9 cellular contexts compared by ENCODE assay signal in the genomic region with DNA sequence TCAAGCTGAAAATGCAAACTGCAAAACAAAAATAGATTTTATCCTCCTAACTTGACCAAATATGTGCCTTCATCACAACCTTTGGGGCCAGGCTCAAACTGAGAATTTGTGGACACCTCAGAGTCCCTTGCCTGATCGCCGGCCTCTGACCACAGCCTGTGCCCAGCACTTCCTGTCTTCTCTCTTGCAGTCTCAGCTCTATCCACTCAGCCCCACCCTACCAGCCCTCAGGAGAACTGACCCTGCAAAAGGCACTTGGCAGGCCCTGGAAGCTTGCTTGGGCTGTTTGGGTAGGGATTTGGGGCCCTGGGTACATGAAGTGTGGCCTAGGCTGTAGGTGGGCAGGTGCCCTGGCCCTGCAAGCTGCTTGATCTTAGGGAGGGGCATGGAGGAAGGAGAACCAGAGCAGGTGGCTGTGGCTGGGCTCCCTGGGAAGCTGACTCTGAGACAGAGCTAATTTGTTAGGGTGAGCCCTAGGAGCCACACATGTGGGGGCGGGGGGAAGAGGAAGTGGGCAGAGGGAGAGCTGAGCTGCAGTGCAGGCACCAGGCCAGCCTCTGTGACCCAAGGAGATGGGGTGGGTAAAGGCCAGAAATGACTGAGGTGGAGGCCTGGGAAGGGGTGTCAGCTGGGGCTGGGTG. TPM values are rescaled to one million over a fixed set of nuclear protein-coding genes. Genes with fewer than 3 reads are reported as not detected.
DNase-seq lines count a peak whose midpoint lies in the region; ATAC-seq and TF ChIP-seq lines count a peak whose summit lies in the region.
"Had no signal": no experiment of that assay in that cellular context is flagged by ENCODE, and none has a peak within 500 bp of the region (broad histone marks: within the 10 kb centered on the region; RNA-seq: fewer than 3 reads in every experiment).

No MANE protein-coding gene starts in this region.

- H2BK15ac ChIP-seq in mesendoderm (replicated peaks; ENCODE audit: low read depth) = no peak overlapping the region

- H3K27me3 ChIP-seq in lung (ENCODE audit: control insufficient read depth, insufficient read depth) = no peaks in the 10 kb centered on the region
- H3K27me3 ChIP-seq in mesendoderm (ENCODE audit: insufficient read depth, low read length, poor library complexity) = peaks cover 8% of the 10 kb centered on the region

- H3K4me1 ChIP-seq in lung (ENCODE audit: control insufficient read depth in 2 of 2, insufficient read depth in 2 of 2, low read length in 2 of 2) (peaks cover 0 to 17% of the 10 kb centered on the region in 2 donors), mesendoderm (ENCODE audit: control insufficient read depth, low read depth, low read length) (no peaks in the 10 kb centered on the region)

- no peak overlapping the region for H2AK5ac ChIP-seq in mesendoderm (ENCODE audit: low read length)

- H3K36me3 ChIP-seq in lung (ENCODE audit: control insufficient read depth in 2 of 2, insufficient read depth in 2 of 2, low read length in 2 of 2) (no peaks in the 10 kb centered on the region), mesendoderm (ENCODE audit: control insufficient read depth, insufficient read depth, low read length) (no peaks in the 10 kb centered on the region)

- H3K4me3 ChIP-seq in lung (no peak overlapping the region), mesendoderm (ENCODE audit: low read length) (no peak overlapping the region)

- no peak overlapping the region for H3K18ac ChIP-seq in mesendoderm (ENCODE audit: low read length)

- ATAC-seq in lung (ENCODE audit: insufficient read depth, low FRiP score) = peak; percentile 56

- no peak overlapping the region for H3K9ac ChIP-seq in mesendoderm (ENCODE audit: low read length)

- no peak overlapping the region for H4K8ac ChIP-seq in mesendoderm (ENCODE audit: low read depth, low read length)

- H3K4ac ChIP-seq in mesendoderm (ENCODE audit: low read depth, low read length) = no peak overlapping the region

- H2BK5ac ChIP-seq in mesendoderm (ENCODE audit: low read length) = no peak overlapping the region

- no peaks in the 10 kb centered on the region for H3K79me1 ChIP-seq in mesendoderm (ENCODE audit: low read length)

- WGBS in lung, 2 donors = 19 to 37% methylated on average over 3 of the region's 3 CpGs
- no CpG with 5 or more reads among the region's 3 CpGs for WGBS in mesendoderm (ENCODE audit: extremely low coverage, insufficient coverage, low lambda C conversion rate)

- no peak overlapping the region for H3K56ac ChIP-seq in mesendoderm (ENCODE audit: low read length)

- H3K23ac ChIP-seq in mesendoderm (ENCODE audit: low read length) = no peak overlapping the region

- H3K79me2 ChIP-seq in mesendoderm (ENCODE audit: control insufficient read depth, insufficient read depth, low read length) = no peaks in the 10 kb centered on the region

- H3K9me3 ChIP-seq in lung (ENCODE audit: control insufficient read depth in 2 of 2, insufficient read depth in 1 of 2, low read length in 1 of 2) = no peaks in the 10 kb centered on the region

- no peak overlapping the region for H3K4me2 ChIP-seq in mesendoderm (ENCODE audit: low read length)

- H3K27ac ChIP-seq in lung (ENCODE audit: low read depth in 1 of 2, low read length in 1 of 2) (peak overlapping the region in 1 of 2 donors; percentile 88), mesendoderm (ENCODE audit: low read depth, low read length) (no peak overlapping the region)

- no peak overlapping the region for H2BK120ac ChIP-seq in mesendoderm (ENCODE audit: low read depth, low read length)

- H4K5ac ChIP-seq in mesendoderm (ENCODE audit: low read length) = no peak overlapping the region

- TF ChIP-seq CTCF in lung (IDR thresholded peaks at IDR 0.05; ENCODE audit: control extremely low read depth, extremely low read depth) = no peak

- DNase-seq in activated T-cell treated with anti-CD3 and anti-CD28 coated beads, Interleukin-2, amount 50 U/mL, for 48 hours = peak; percentile 43 to 51
- DNase-seq in activated T-cell treated with anti-CD3 and anti-CD28 coated beads for 4 hours = no peak
- DNase-seq in activated CD4-positive, alpha-beta T cell treated with anti-CD3 and anti-CD28 coated beads, Interleukin-2, amount 50 U/mL, for 48 hours = peak; percentile 23 to 46
- peak; percentile 66 for DNase-seq in lung (ENCODE audit: low spot score)
- peak; percentile 64 for DNase-seq in ureter (ENCODE audit: low spot score)
- DNase-seq in NCI-H748 treated with DMSO at 0.1 percent for 48 hours (lab: John Stamatoyannopoulos, UW) = no peak
- no peak for DNase-seq in mesendoderm
- no peak for DNase-seq in foreskin melanocyte

RNA-seq across cellular contexts. Expression of gene CLEC3B, which starts 8.6 kb away (rescaled TPM):
- total RNA-seq in lung (100 to 1,000 TPM in 1 of 2 donors, 10 to 100 TPM in 1; 52.3 to 128 TPM), ureter (58.9 TPM)
- polyA plus RNA-seq in lung = 100 to 1,000 TPM in 1 of 2 donors, 10 to 100 TPM in 1; 33.1 to 167 TPM
- polyA plus RNA-seq in mesendoderm (2013, experiment 1 of 2) = 0.14 TPM
- 0.08 TPM for polyA plus RNA-seq in mesendoderm (2013, experiment 2 of 2)
- total RNA-seq: SK-MEL-5 had no signal

RNA-seq across cellular contexts. Expression of gene EXOSC7, which starts 58.7 kb away (rescaled TPM):
- total RNA-seq in lung (10 to 100 TPM; 37.4 to 52.3 TPM), ureter (62.1 TPM)
- 10 to 100 TPM; 40.8 to 67.2 TPM for polyA plus RNA-seq in lung
- 59.3 TPM for polyA plus RNA-seq in mesendoderm (2013, experiment 1 of 2)
- polyA plus RNA-seq in mesendoderm (2013, experiment 2 of 2) = 59.2 TPM

RNA-seq across cellular contexts. Expression of gene ZDHHC3, which starts 58.8 kb away (rescaled TPM):
- total RNA-seq in lung = 10 to 100 TPM; 93.9 to 96.2 TPM
- 10 to 100 TPM; 49.8 to 62.0 TPM for polyA plus RNA-seq in lung
- 151 TPM for total RNA-seq in ureter
- polyA plus RNA-seq in mesendoderm (2013, experiment 1 of 2) = 41.9 TPM
- 43.4 TPM for polyA plus RNA-seq in mesendoderm (2013, experiment 2 of 2)

Comparison
In these comparisons a context has a peak if more than half of its experiments do, and no peak if none do; other contexts are left out.
1. DNase-seq: peak in activated T-cell treated with anti-CD3 and anti-CD28 coated beads, Interleukin-2, amount 50 U/mL, for 48 hours (2 of 2), activated CD4-positive, alpha-beta T cell treated with anti-CD3 and anti-CD28 coated beads, Interleukin-2, amount 50 U/mL, for 48 hours (2 of 2), lung (single experiment) and ureter (single experiment); none in activated T-cell treated with anti-CD3 and anti-CD28 coated beads for 4 hours (single experiment), NCI-H748 treated with DMSO at 0.1 percent for 48 hours (single experiment), mesendoderm (single experiment) and foreskin melanocyte (single experiment).